ENCODE assay signal across 9 cellular contexts in the genomic region with DNA sequence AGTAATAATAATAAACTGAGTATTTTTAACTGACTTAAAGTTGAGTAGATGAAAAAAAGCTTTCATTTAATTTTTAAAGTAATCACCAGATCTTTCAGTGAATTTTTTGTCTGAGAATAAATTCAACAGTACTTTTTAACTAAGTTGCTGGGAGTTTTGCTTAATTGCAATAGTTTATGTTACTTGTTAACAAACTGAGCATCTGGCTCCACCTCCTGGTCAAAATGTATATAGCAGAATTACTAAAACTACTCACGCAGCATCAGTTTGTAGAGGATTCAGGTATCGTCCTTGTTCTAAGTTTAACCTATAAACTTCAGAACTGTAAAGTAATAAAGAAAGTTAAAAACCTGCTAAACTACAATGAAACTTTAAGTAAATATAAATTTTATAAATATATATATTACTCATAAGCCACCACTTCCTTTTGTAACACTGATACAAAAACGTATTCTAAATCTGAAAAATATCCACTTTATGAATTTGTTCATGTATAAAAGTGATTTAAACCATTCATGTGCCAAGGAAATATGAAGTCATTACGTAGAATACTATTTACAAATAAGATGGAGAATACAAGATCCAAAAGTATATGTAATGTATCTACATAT. TPM values are rescaled to one million over a fixed set of nuclear protein-coding genes. Genes with fewer than 3 reads are reported as not detected.
DNase-seq lines count a peak whose midpoint lies in the region; ATAC-seq and TF ChIP-seq lines count a peak whose summit lies in the region.
"Had no signal": no experiment of that assay in that cellular context is flagged by ENCODE, and none has a peak within 500 bp of the region (broad histone marks: within the 10 kb centered on the region; RNA-seq: fewer than 3 reads in every experiment).

No MANE protein-coding gene starts in this region.

- CTCF ChIA-PET in CD4-positive, alpha-beta T cell (lab: Charles Lee), result interaction anchor here (0.7 kb wide), 1 partner anchor 13 kb away, joined by 3 read pairs; no protein-coding TSS in a partner anchor

- H3K4me3 ChIP-seq in upper lobe of right lung, result no peak overlapping the region
- H3K4me3 ChIP-seq: SJSA1 had no signal

- H3K27ac Mint-ChIP-seq in CD4-positive, alpha-beta T cell, result no peak overlapping the region

- H3K4me1 Mint-ChIP-seq in CD4-positive, alpha-beta T cell (ENCODE audit: low read depth), result peaks cover 6% of the 10 kb centered on the region

- H3K27ac ChIP-seq in CD4-positive, alpha-beta T cell (ENCODE audit: low read depth, low read length), result no peak overlapping the region
- no peak overlapping the region for H3K27ac ChIP-seq in upper lobe of right lung
- H3K27ac ChIP-seq: SJSA1 had no signal

- H3K36me3 Mint-ChIP-seq in CD4-positive, alpha-beta T cell (ENCODE audit: low read depth), result peaks cover 67% of the 10 kb centered on the region

- H3K27me3 Mint-ChIP-seq in CD4-positive, alpha-beta T cell, result no peaks in the 10 kb centered on the region

- H3K4me3 Mint-ChIP-seq in CD4-positive, alpha-beta T cell, result no peak overlapping the region

- ATAC-seq in CD4-positive, alpha-beta T cell (ENCODE audit: poor library complexity), result peak; percentile 71
- ATAC-seq in GM19395 (IDR thresholded peaks at IDR 0.05; ENCODE audit: unreplicated experiment) (peak; percentile 52), upper lobe of right lung (peak; percentile 72), GM21723 (IDR thresholded peaks at IDR 0.05; ENCODE audit: unreplicated experiment) (no peak), GM19023 (IDR thresholded peaks at IDR 0.05; ENCODE audit: unreplicated experiment) (no peak)

- peaks cover 67% of the 10 kb centered on the region for H3K36me3 ChIP-seq in upper lobe of right lung

- H3K9me3 ChIP-seq in CD4-positive, alpha-beta T cell (ENCODE audit: control insufficient read depth, low read length), result no peaks in the 10 kb centered on the region
- no peaks in the 10 kb centered on the region for H3K9me3 ChIP-seq in upper lobe of right lung
- H3K9me3 ChIP-seq: SJSA1 had no signal

- no peaks in the 10 kb centered on the region for H3K4me1 ChIP-seq in upper lobe of right lung
- H3K4me1 ChIP-seq: SJSA1 had no signal

- peak in 1 of 10 experiments; percentile 14 for DNase-seq in CD4-positive, alpha-beta T cell
- peak; percentile 30 for DNase-seq in NCI-H2171 (lab: John Stamatoyannopoulos, UW)
- DNase-seq in astrocyte of the hippocampus (ENCODE audit: low read depth, low spot score), result peak; percentile 80
- peak; percentile 66 for DNase-seq in kidney glomerular epithelial cell (lab: John Stamatoyannopoulos, UW)
- no peak for DNase-seq in upper lobe of right lung

- TF ChIP-seq CTCF in CD4-positive, alpha-beta T cell (IDR thresholded peaks at IDR 0.05), result peak; percentile 89
- peak; percentile 77 for TF ChIP-seq CTCF in upper lobe of right lung (IDR thresholded peaks at IDR 0.05)

- intact Hi-C loops in CD4-positive, alpha-beta T cell (cut with DNase I, micrococcal nuclease), result loop anchor here (1.0 to 5.0 kb wide), 4 partner anchors 221 to 854 kb away; a partner anchor contains a TSS
- intact Hi-C loops in upper lobe of right lung (cut with DNase I), result no loop called here

- POLR2A ChIA-PET in CD4-positive, alpha-beta T cell (lab: Charles Lee), result no interaction called here

- no peaks in the 10 kb centered on the region for H3K9me3 Mint-ChIP-seq in CD4-positive, alpha-beta T cell

- no peaks in the 10 kb centered on the region for H3K27me3 ChIP-seq in CD4-positive, alpha-beta T cell (ENCODE audit: control insufficient read depth, insufficient read depth, low read length)
- no peaks in the 10 kb centered on the region for H3K27me3 ChIP-seq in upper lobe of right lung
- H3K27me3 ChIP-seq: SJSA1 had no signal

RNA-seq across cellular contexts. Expression of a gene that starts 21.3 kb away (rescaled TPM):
- 10 to 100 TPM; 19.0 to 19.6 TPM for total RNA-seq in CD4-positive, alpha-beta T cell
- total RNA-seq in upper lobe of right lung, result 19.9 TPM

RNA-seq across cellular contexts. Expression of a gene that starts 52.9 kb away (rescaled TPM):
- not detected for total RNA-seq in CD4-positive, alpha-beta T cell
- total RNA-seq in upper lobe of right lung, result not detected

Comparison
In these comparisons a context has a peak if more than half of its experiments do, and no peak if none do; other contexts are left out.
1. ATAC-seq: peak in CD4-positive, alpha-beta T cell (single experiment), GM19395 (single experiment) and upper lobe of right lung (single experiment); none in GM21723 (single experiment) and GM19023 (single experiment).